In genomic region chr9:97928968-97929604, GRCh38 we compare ENCODE assay signal across 19 cellular contexts. TPM values are rescaled to one million over a fixed set of nuclear protein-coding genes. Genes with fewer than 3 reads are reported as not detected.
DNase-seq lines count a peak whose midpoint lies in the region; ATAC-seq and TF ChIP-seq lines count a peak whose summit lies in the region.
"Had no signal": no experiment of that assay in that cellular context is flagged by ENCODE, and none has a peak within 500 bp of the region (broad histone marks: within the 10 kb centered on the region; RNA-seq: fewer than 3 reads in every experiment).

No MANE protein-coding gene starts in this region.

- no CpG with 5 or more reads among the region's 4 CpGs for WGBS in H9 (ENCODE audit: extremely low coverage, insufficient read length, low lambda C conversion rate)

- no peak overlapping the region for H3K4me2 ChIP-seq in H9 (ENCODE audit: insufficient read depth, insufficient read length, low read length)
- H3K4me2 ChIP-seq: BLaER1 treated with 17β-estradiol and CSF1 and Interleukin-3, amounts not matched to agents 10 nM and 100 nM had no signal

- no peak overlapping the region for H3K27ac ChIP-seq in H9 (ENCODE audit: insufficient read length, low read depth, low read length)
- H3K27ac ChIP-seq: BLaER1 treated with 17β-estradiol and CSF1 and Interleukin-3, amounts not matched to agents 10 nM and 100 nM had no signal

- no peak overlapping the region for H3K4ac ChIP-seq in H9 (ENCODE audit: low read depth, low read length)

- H3K9ac ChIP-seq in H9 (ENCODE audit: extremely low read depth, insufficient read length, low read length), result no peak overlapping the region
- H3K9ac ChIP-seq: BLaER1 treated with 17β-estradiol and CSF1 and Interleukin-3, amounts not matched to agents 10 nM and 100 nM had no signal

- no peak for TF ChIP-seq CTCF in H9 (conservative IDR thresholded peaks at IDR 0.05)
- no peak for TF ChIP-seq CTCF in foreskin fibroblast (IDR thresholded peaks at IDR 0.05; ENCODE audit: low read depth, low read length)

- no peak overlapping the region for H4K8ac ChIP-seq in H9 (replicated peaks; ENCODE audit: insufficient read length, low read depth, low read length)

- H3K79me1 ChIP-seq in H9 (ENCODE audit: insufficient read depth, low read depth, low read length, poor library complexity, severe bottlenecking), result no peaks in the 10 kb centered on the region

- no peaks in the 10 kb centered on the region; the same call in 1 of the 2 replicates for H3K27me3 ChIP-seq in H9 (ENCODE audit: insufficient read depth, low read length)
- H3K27me3 ChIP-seq: BLaER1 treated with 17β-estradiol and CSF1 and Interleukin-3, amounts not matched to agents 10 nM and 100 nM had no signal

- H3K14ac ChIP-seq in H9 (ENCODE audit: insufficient read depth, low read length), result no peak overlapping the region

- H2BK15ac ChIP-seq in H9 (ENCODE audit: low read depth, low read length), result no peak overlapping the region

- no peak overlapping the region for H4K91ac ChIP-seq in H9 (ENCODE audit: insufficient read length, low read depth, low read length)

- no peaks in the 10 kb centered on the region for H3K27me3 Mint-ChIP-seq in activated CD4-positive, alpha-beta T cell treated with anti-CD3 and anti-CD28 coated beads for 36 hours
- no peaks in the 10 kb centered on the region for H3K27me3 Mint-ChIP-seq in stimulated activated naive CD8-positive, alpha-beta T cell treated with anti-CD3 and anti-CD28 coated beads, Interleukin-15, Interleukin-2, amounts not matched to agents 100 ng/mL and 50 ng/mL, for 24 hours
- H3K27me3 Mint-ChIP-seq in activated naive CD8-positive, alpha-beta T cell treated with anti-CD3 and anti-CD28 coated beads for 36 hours, result no peaks in the 10 kb centered on the region
- peaks cover 70% of the 10 kb centered on the region for H3K27me3 Mint-ChIP-seq in H9 (ENCODE audit: low read depth)

- CTCF ChIA-PET in activated CD4-positive, alpha-beta T cell treated with anti-CD3 and anti-CD28 coated beads for 36 hours (lab: Charles Lee), result interaction anchor here (0.6 to 1.7 kb wide), 7 partner anchors 11 to 847 kb away, joined by 3 to 5 read pairs (median 4); no protein-coding TSS in a partner anchor

- no peaks in the 10 kb centered on the region for H3K9me3 Mint-ChIP-seq in activated CD4-positive, alpha-beta T cell treated with anti-CD3 and anti-CD28 coated beads for 36 hours (ENCODE audit: low read depth)
- no peaks in the 10 kb centered on the region for H3K9me3 Mint-ChIP-seq in stimulated activated naive CD8-positive, alpha-beta T cell treated with anti-CD3 and anti-CD28 coated beads, Interleukin-15, Interleukin-2, amounts not matched to agents 100 ng/mL and 50 ng/mL, for 24 hours
- H3K9me3 Mint-ChIP-seq in activated naive CD8-positive, alpha-beta T cell treated with anti-CD3 and anti-CD28 coated beads for 36 hours, result no peaks in the 10 kb centered on the region
- H3K9me3 Mint-ChIP-seq in H9, result no peaks in the 10 kb centered on the region

- ATAC-seq in activated CD4-positive, alpha-beta T cell treated with anti-CD3 and anti-CD28 coated beads for 36 hours, result peak; percentile 60
- no peak for ATAC-seq in stimulated activated naive CD8-positive, alpha-beta T cell treated with anti-CD3 and anti-CD28 coated beads, Interleukin-15, Interleukin-2, amounts not matched to agents 100 U/mL and 50 U/mL, for 24 hours
- no peak for ATAC-seq in HG03175 (IDR thresholded peaks at IDR 0.05; ENCODE audit: unreplicated experiment)

- no peak overlapping the region for H2BK120ac ChIP-seq in H9 (ENCODE audit: low read depth, low read length, poor library complexity, severe bottlenecking)

- H3K23ac ChIP-seq in H9 (ENCODE audit: insufficient read length, low read depth, low read length), result no peak overlapping the region

- H3T11ph ChIP-seq in H9 (ENCODE audit: low read length), result no peak overlapping the region

- no peaks in the 10 kb centered on the region for H3K36me3 Mint-ChIP-seq in activated CD4-positive, alpha-beta T cell treated with anti-CD3 and anti-CD28 coated beads for 36 hours (ENCODE audit: low read depth)
- H3K36me3 Mint-ChIP-seq in stimulated activated naive CD8-positive, alpha-beta T cell treated with anti-CD3 and anti-CD28 coated beads, Interleukin-15, Interleukin-2, amounts not matched to agents 100 ng/mL and 50 ng/mL, for 24 hours (ENCODE audit: low read depth), result no peaks in the 10 kb centered on the region
- H3K36me3 Mint-ChIP-seq in activated naive CD8-positive, alpha-beta T cell treated with anti-CD3 and anti-CD28 coated beads for 36 hours, result no peaks in the 10 kb centered on the region
- no peaks in the 10 kb centered on the region for H3K36me3 Mint-ChIP-seq in H9 (ENCODE audit: insufficient read depth in 1 of 3, low read depth in 3 of 3)

- H4K5ac ChIP-seq in H9 (ENCODE audit: insufficient read length, low read depth, low read length), result no peak overlapping the region

- POLR2A ChIA-PET in activated CD4-positive, alpha-beta T cell treated with anti-CD3 and anti-CD28 coated beads for 36 hours (lab: Charles Lee), result no interaction called here

- no peak overlapping the region for H2AFZ ChIP-seq in H9 (ENCODE audit: low read length)

- no peaks in the 10 kb centered on the region for H4K20me1 ChIP-seq in H9 (ENCODE audit: control insufficient read depth, insufficient read depth, insufficient read length)
- H4K20me1 ChIP-seq: BLaER1 treated with 17β-estradiol and CSF1 and Interleukin-3, amounts not matched to agents 10 nM and 100 nM had no signal

- peak overlapping the region; percentile 55 for H3K4me3 Mint-ChIP-seq in activated CD4-positive, alpha-beta T cell treated with anti-CD3 and anti-CD28 coated beads for 36 hours
- H3K4me3 Mint-ChIP-seq in stimulated activated naive CD8-positive, alpha-beta T cell treated with anti-CD3 and anti-CD28 coated beads, Interleukin-15, Interleukin-2, amounts not matched to agents 100 ng/mL and 50 ng/mL, for 24 hours, result peak overlapping the region; percentile 38
- H3K4me3 Mint-ChIP-seq in activated naive CD8-positive, alpha-beta T cell treated with anti-CD3 and anti-CD28 coated beads for 36 hours, result peak overlapping the region; percentile 62
- no peak overlapping the region for H3K4me3 Mint-ChIP-seq in H9

- H3K27ac Mint-ChIP-seq in activated CD4-positive, alpha-beta T cell treated with anti-CD3 and anti-CD28 coated beads for 36 hours, result peak overlapping the region; percentile 82
- H3K27ac Mint-ChIP-seq in stimulated activated naive CD8-positive, alpha-beta T cell treated with anti-CD3 and anti-CD28 coated beads, Interleukin-15, Interleukin-2, amounts not matched to agents 100 ng/mL and 50 ng/mL, for 24 hours, result no peak overlapping the region
- peak overlapping the region; percentile 55 for H3K27ac Mint-ChIP-seq in activated naive CD8-positive, alpha-beta T cell treated with anti-CD3 and anti-CD28 coated beads for 36 hours
- no peak overlapping the region for H3K27ac Mint-ChIP-seq in H9

- peaks cover 44% of the 10 kb centered on the region for H3K4me1 Mint-ChIP-seq in activated CD4-positive, alpha-beta T cell treated with anti-CD3 and anti-CD28 coated beads for 36 hours
- peaks cover 29% of the 10 kb centered on the region for H3K4me1 Mint-ChIP-seq in stimulated activated naive CD8-positive, alpha-beta T cell treated with anti-CD3 and anti-CD28 coated beads, Interleukin-15, Interleukin-2, amounts not matched to agents 100 ng/mL and 50 ng/mL, for 24 hours (ENCODE audit: low read depth)
- peaks cover 29% of the 10 kb centered on the region for H3K4me1 Mint-ChIP-seq in activated naive CD8-positive, alpha-beta T cell treated with anti-CD3 and anti-CD28 coated beads for 36 hours
- H3K4me1 Mint-ChIP-seq in H9, result no peaks in the 10 kb centered on the region

- no peaks in the 10 kb centered on the region for H3K79me2 ChIP-seq in H9 (ENCODE audit: insufficient read depth, low read length)

- H3K4me3 ChIP-seq in foreskin fibroblast (ENCODE audit: low read depth in 1 of 2, low read length in 2 of 2), result no peak overlapping the region
- H3K4me3 ChIP-seq: BLaER1 treated with 17β-estradiol and CSF1 and Interleukin-3, amounts not matched to agents 10 nM and 100 nM had no signal

- H2BK20ac ChIP-seq in H9 (ENCODE audit: low read depth, low read length, poor library complexity, severe bottlenecking), result no peak overlapping the region

- no peak overlapping the region for H3K18ac ChIP-seq in H9 (ENCODE audit: insufficient read length, low read depth, low read length)

- H3K9me3 ChIP-seq in H9 (ENCODE audit: control insufficient read depth, low read depth, low read length), result no peaks in the 10 kb centered on the region
- H3K9me3 ChIP-seq: BLaER1 treated with 17β-estradiol and CSF1 and Interleukin-3, amounts not matched to agents 10 nM and 100 nM; Caco-2 had no signal

- no peak overlapping the region for H2BK12ac ChIP-seq in H9 (ENCODE audit: insufficient read length, low read depth, low read length)

- no peaks in the 10 kb centered on the region for H3K23me2 ChIP-seq in H9 (ENCODE audit: insufficient read length, low read depth, low read length, poor library complexity, severe bottlenecking)

- intact Hi-C loops in activated CD4-positive, alpha-beta T cell treated with anti-CD3 and anti-CD28 coated beads for 36 hours (cut with DNase I, micrococcal nuclease), result loop anchor here in 1 of 2 experiments (10.0 kb wide), 1 partner anchor 866 kb away; the partner anchor contains the start of gene ANKS6

- H3K4me1 ChIP-seq in H9 (ENCODE audit: insufficient read depth, low read length), result no peaks in the 10 kb centered on the region
- H3K4me1 ChIP-seq: Caco-2 had no signal

- DNase-seq in activated CD4-positive, alpha-beta T cell treated with anti-CD3 and anti-CD28 coated beads for 36 hours, result no peak
- DNase-seq in activated CD4-positive, alpha-beta T cell treated with anti-CD3 and anti-CD28 coated beads for 48 hours, result no peak
- no peak for DNase-seq in stimulated activated naive CD8-positive, alpha-beta T cell treated with anti-CD3 and anti-CD28 coated beads, Interleukin-15, Interleukin-2, amounts not matched to agents 100 U/mL and 50 U/mL, for 24 hours
- DNase-seq in activated naive CD8-positive, alpha-beta T cell treated with anti-CD3 and anti-CD28 coated beads for 36 hours, result no peak
- no peak for DNase-seq in H9
- no peak for DNase-seq in foreskin fibroblast
- DNase-seq: 8988T, Caco-2, H7, IMR-90, MV-4-11, NCI-H1417 treated with DMSO at 0.1 percent for 48 hours, NCI-H2029, NCI-H510A treated with DMSO at 0.1 percent for 48 hours had no signal

- H2AK5ac ChIP-seq in H9 (ENCODE audit: insufficient read length, low read length), result no peak overlapping the region

- no peak overlapping the region for H2BK5ac ChIP-seq in H9 (ENCODE audit: insufficient read length, low read length)

- no peak overlapping the region for H3K56ac ChIP-seq in H9 (ENCODE audit: insufficient read length, low read depth, low read length)

RNA-seq across cellular contexts. Expression of gene TRMO, which starts 6.8 kb away (rescaled TPM):
- total RNA-seq in activated CD4-positive, alpha-beta T cell treated with anti-CD3 and anti-CD28 coated beads for 36 hours, result 10 to 100 TPM; 13.9 to 20.7 TPM
- 10 to 100 TPM; 17.7 to 18.1 TPM for total RNA-seq in activated naive CD8-positive, alpha-beta T cell treated with anti-CD3 and anti-CD28 coated beads for 36 hours
- 8.0 and 8.6 TPM in 2 replicates for total RNA-seq in H9 (2021)

RNA-seq across cellular contexts. Expression of gene HEMGN, which starts 8.9 kb away (rescaled TPM):
- total RNA-seq in activated CD4-positive, alpha-beta T cell treated with anti-CD3 and anti-CD28 coated beads for 36 hours, result 1 to 10 TPM; 1.5 to 2.9 TPM
- total RNA-seq in activated naive CD8-positive, alpha-beta T cell treated with anti-CD3 and anti-CD28 coated beads for 36 hours, result 1 to 10 TPM; 1.9 to 2.6 TPM
- total RNA-seq in H9 (2021), result not detected in 2 replicates
- total RNA-seq: Caco-2, H7, IMR-90, LHCN-M2, RPMI7951 had no signal

RNA-seq across cellular contexts. Expression of gene ANP32B, which starts 54.1 kb away (rescaled TPM):
- total RNA-seq in activated CD4-positive, alpha-beta T cell treated with anti-CD3 and anti-CD28 coated beads for 36 hours, result 100 to 1,000 TPM; 367 to 440 TPM
- total RNA-seq in activated naive CD8-positive, alpha-beta T cell treated with anti-CD3 and anti-CD28 coated beads for 36 hours, result 100 to 1,000 TPM; 397 to 405 TPM
- 91.6 and 100.0 TPM in 2 replicates for total RNA-seq in H9 (2021)

Comparison
In these comparisons a context has a peak if more than half of its experiments do, and no peak if none do; other contexts are left out.
1. H3K27ac Mint-ChIP-seq: peak in activated CD4-positive, alpha-beta T cell treated with anti-CD3 and anti-CD28 coated beads for 36 hours (single experiment) and activated naive CD8-positive, alpha-beta T cell treated with anti-CD3 and anti-CD28 coated beads for 36 hours (single experiment); none in stimulated activated naive CD8-positive, alpha-beta T cell treated with anti-CD3 and anti-CD28 coated beads, Interleukin-15, Interleukin-2, amounts not matched to agents 100 ng/mL and 50 ng/mL, for 24 hours (single experiment) and H9 (0 of 3).
2. H3K4me3 Mint-ChIP-seq: peak in activated CD4-positive, alpha-beta T cell treated with anti-CD3 and anti-CD28 coated beads for 36 hours (single experiment), stimulated activated naive CD8-positive, alpha-beta T cell treated with anti-CD3 and anti-CD28 coated beads, Interleukin-15, Interleukin-2, amounts not matched to agents 100 ng/mL and 50 ng/mL, for 24 hours (single experiment) and activated naive CD8-positive, alpha-beta T cell treated with anti-CD3 and anti-CD28 coated beads for 36 hours (single experiment); none in H9 (0 of 2).